ENCODE assay signal across 10 cellular contexts in genomic region chr4:158314756-158315487, GRCh38.
DNase-seq lines count a peak whose midpoint lies in the region; ATAC-seq, FAIRE-seq and TF ChIP-seq lines count a peak whose summit lies in the region.
"Had no signal": no experiment of that assay in that cellular context is flagged by ENCODE, and none has a peak within 500 bp of the region (broad histone marks: within the 10 kb centered on the region; RNA-seq: fewer than 3 reads in every experiment).

No MANE protein-coding gene starts in this region.

- H3K4me1 ChIP-seq in thoracic aorta (ENCODE audit: control insufficient read depth in 1 of 2, low read depth in 2 of 2): peaks cover 17 to 31% of the 10 kb centered on the region in 2 donors
- H3K4me1 ChIP-seq in colonic mucosa: no peaks in the 10 kb centered on the region

- H3K36me3 ChIP-seq in bronchial epithelial cell (ENCODE audit: control insufficient read depth, insufficient read depth, low read length): no peaks in the 10 kb centered on the region
- no peaks in the 10 kb centered on the region for H3K36me3 ChIP-seq in kidney epithelial cell (ENCODE audit: control insufficient read depth, insufficient read depth, low read length)
- H3K36me3 ChIP-seq in thoracic aorta: no peaks in the 10 kb centered on the region
- H3K36me3 ChIP-seq in colonic mucosa: no peaks in the 10 kb centered on the region

- DNase-seq in HPDE6-E6E7 (ENCODE audit: extremely low spot score) (peak; percentile 38), bronchial epithelial cell (ENCODE audit: low read depth) (peak; percentile 96), kidney epithelial cell (ENCODE audit: low read depth) (peak; percentile 49), thoracic aorta (ENCODE audit: low spot score) (no peak), NCI-H1105 treated with DMSO at 0.1 percent for 48 hours (lab: John Stamatoyannopoulos, UW) (no peak), NCI-H1930 (lab: John Stamatoyannopoulos, UW) (no peak), colonic mucosa (no peak)
- DNase-seq in activated effector memory CD4-positive, alpha-beta T cell treated with anti-CD3 and anti-CD28 coated beads, Interleukin-2, amount 50 U/mL, for 16 hours: no peak
- DNase-seq: activated gamma-delta T cell; naive thymus-derived CD4-positive, alpha-beta T cell had no signal

- no peak overlapping the region for H3K9ac ChIP-seq in colonic mucosa (ENCODE audit: low read depth in 2 of 2, low read length in 2 of 2)

- FAIRE-seq in bronchial epithelial cell (lab: Jason Lieb, UNC): no peak

- no peak for TF ChIP-seq CTCF in bronchial epithelial cell (IDR thresholded peaks at IDR 0.05; ENCODE audit: insufficient read depth, low read length, severe bottlenecking)
- TF ChIP-seq CTCF in kidney epithelial cell (IDR thresholded peaks at IDR 0.05; ENCODE audit: insufficient read depth, low read length, poor library complexity, severe bottlenecking): no peak
- no peak for TF ChIP-seq CTCF in thoracic aorta (IDR thresholded peaks at IDR 0.05)
- TF ChIP-seq CTCF in colonic mucosa (IDR thresholded peaks at IDR 0.05): no peak

- H3K27ac ChIP-seq in thoracic aorta: peak overlapping the region; percentile 77 to 93
- H3K27ac ChIP-seq in colonic mucosa: no peak overlapping the region

- no peaks in the 10 kb centered on the region for H3K9me3 ChIP-seq in thoracic aorta
- no peaks in the 10 kb centered on the region for H3K9me3 ChIP-seq in colonic mucosa

- H3K27me3 ChIP-seq in bronchial epithelial cell (ENCODE audit: control insufficient read depth, insufficient read depth, low read length): no peaks in the 10 kb centered on the region
- H3K27me3 ChIP-seq in kidney epithelial cell (ENCODE audit: control insufficient read depth, insufficient read depth, low read length): no peaks in the 10 kb centered on the region
- H3K27me3 ChIP-seq in thoracic aorta (replicated peaks; ENCODE audit: insufficient read depth): no peaks in the 10 kb centered on the region
- no peaks in the 10 kb centered on the region for H3K27me3 ChIP-seq in colonic mucosa

- intact Hi-C loops in colonic mucosa (cut with DNase I): no loop called here

- peak; percentile 99 for ATAC-seq in thoracic aorta (ENCODE audit: insufficient number of reproducible peaks, low FRiP score, low read depth)
- ATAC-seq: naive thymus-derived CD4-positive, alpha-beta T cell had no signal

- no peak overlapping the region for H3K4me3 ChIP-seq in bronchial epithelial cell (ENCODE audit: low read depth, low read length)
- H3K4me3 ChIP-seq in kidney epithelial cell (ENCODE audit: low read depth, low read length): no peak overlapping the region
- peak overlapping the region; percentile 7 for H3K4me3 ChIP-seq in thoracic aorta
- H3K4me3 ChIP-seq in colonic mucosa: no peak overlapping the region

Comparison
In these comparisons a context has a peak if more than half of its experiments do, and no peak if none do; other contexts are left out.
1. DNase-seq: peak in HPDE6-E6E7 (single experiment), bronchial epithelial cell (single experiment) and kidney epithelial cell (single experiment); none in thoracic aorta (single experiment), NCI-H1105 treated with DMSO at 0.1 percent for 48 hours (single experiment), activated effector memory CD4-positive, alpha-beta T cell treated with anti-CD3 and anti-CD28 coated beads, Interleukin-2, amount 50 U/mL, for 16 hours (single experiment), NCI-H1930 (0 of 2) and colonic mucosa (single experiment).